23 cellular contexts compared by ENCODE assay signal in the genomic region with DNA sequence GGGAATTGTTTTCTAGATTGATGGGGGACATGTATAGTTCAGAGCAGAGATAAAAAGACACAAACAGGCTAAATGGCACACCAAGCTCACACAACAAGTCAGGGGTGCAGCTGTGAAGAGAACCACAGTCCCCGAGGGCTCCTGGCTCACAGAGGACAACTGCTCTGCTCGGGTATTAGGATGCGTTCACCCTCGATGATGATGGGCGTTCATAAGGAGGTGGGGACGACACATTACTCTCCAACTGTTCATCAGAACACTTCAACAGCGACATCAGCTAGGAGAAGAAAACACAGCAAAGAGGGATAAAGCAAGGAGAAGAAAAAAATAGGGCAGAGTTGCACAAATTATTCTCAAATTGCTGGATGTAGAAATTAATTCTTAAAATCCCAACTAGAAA.
"Had no signal": no experiment of that assay in that cellular context is flagged by ENCODE, and none has a peak within 500 bp of the region (broad histone marks: within the 10 kb centered on the region; RNA-seq: fewer than 3 reads in every experiment).

No MANE protein-coding gene starts in this region.

- H3K27ac ChIP-seq: epithelial cell of prostate, esophagus muscularis mucosa, gastroesophageal sphincter, spleen, stomach, thoracic aorta, transverse colon had no signal

- H3K27me3 ChIP-seq: gastroesophageal sphincter, spleen, stomach, transverse colon had no signal

- ATAC-seq: effector memory CD8-positive, alpha-beta T cell; gastroesophageal sphincter; left colon; left ventricle myocardium superior; naive thymus-derived CD8-positive, alpha-beta T cell; sciatic nerve had no signal

- DNase-seq: cortex of kidney; effector memory CD8-positive, alpha-beta T cell; glutamatergic neuron; left colon; left ventricle myocardium superior; mesenchymal stem cell; naive thymus-derived CD8-positive, alpha-beta T cell; posterior cingulate gyrus; spleen; stimulated activated CD4-positive, alpha-beta T cell treated with anti-CD3 and anti-CD28 coated beads, Interleukin-15, amount 100 ng/mL, for 24 hours; stimulated activated CD4-positive, alpha-beta T cell treated with anti-CD3 and anti-CD28 coated beads, Interleukin-1b, Interleukin-23, amount 100 ng/mL, for 48 hours; stimulated activated CD4-positive, alpha-beta T cell treated with anti-CD3 and anti-CD28 coated beads, Interleukin-4, amount 100 ng/mL, for 24 hours; stimulated activated naive CD4-positive, alpha-beta T cell; stomach; substantia nigra; transverse colon had no signal

- H3K9me3 ChIP-seq: esophagus muscularis mucosa, gastroesophageal sphincter, spleen, stomach, thoracic aorta, transverse colon had no signal

- H3K36me3 Mint-ChIP-seq: naive thymus-derived CD8-positive, alpha-beta T cell had no signal

- H3K4me3 ChIP-seq: esophagus muscularis mucosa, gastroesophageal sphincter, lung, spleen, stomach, thoracic aorta, transverse colon had no signal

- H3K9me3 Mint-ChIP-seq: effector memory CD8-positive, alpha-beta T cell; naive thymus-derived CD8-positive, alpha-beta T cell; neural crest cell had no signal

- H3K4me1 ChIP-seq: transverse colon had no signal

- H3K4me3 Mint-ChIP-seq: effector memory CD8-positive, alpha-beta T cell; naive thymus-derived CD8-positive, alpha-beta T cell; neural crest cell had no signal

- H3K27me3 Mint-ChIP-seq: naive thymus-derived CD8-positive, alpha-beta T cell had no signal

- H3K36me3 ChIP-seq: esophagus muscularis mucosa, gastroesophageal sphincter, spleen, stomach, thoracic aorta, transverse colon had no signal

- H3K27ac Mint-ChIP-seq: effector memory CD8-positive, alpha-beta T cell; naive thymus-derived CD8-positive, alpha-beta T cell had no signal
